In the genomic region with DNA sequence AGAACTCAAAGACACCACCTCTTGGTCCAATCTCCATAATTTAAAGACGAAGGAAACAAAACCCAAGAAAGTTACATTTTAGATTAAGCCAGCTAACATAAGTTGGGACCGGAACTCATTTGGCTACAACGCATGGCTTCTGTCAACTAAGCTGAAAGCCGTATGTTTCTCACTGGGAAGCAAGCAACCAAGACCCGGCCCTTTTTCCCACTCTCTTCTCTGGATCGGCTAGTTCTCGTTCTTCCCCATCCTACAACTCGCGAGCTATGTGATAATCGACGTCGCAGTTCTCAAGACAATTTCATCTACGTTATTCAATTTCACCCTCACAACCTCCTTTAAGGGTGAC, we compare ENCODE assay signal across 8 cellular contexts. TPM values are rescaled to one million over a fixed set of nuclear protein-coding genes. Genes with fewer than 3 reads are reported as not detected.
DNase-seq lines count a peak whose midpoint lies in the region; TF ChIP-seq lines count a peak whose summit lies in the region.

No MANE protein-coding gene starts in this region.

- CTCF ChIA-PET in mammary epithelial cell (lab: Charles Lee; ENCODE audit: low non-redundant PET): interaction anchor here (0.6 to 0.7 kb wide), 2 partner anchors 73 to 273 kb away, joined by 3 to 4 read pairs; no protein-coding TSS in a partner anchor

- H3K4me2 ChIP-seq in mammary epithelial cell (ENCODE audit: insufficient read depth, low read depth, low read length): peak overlapping the region; percentile 88

- peak; percentile 22 for DNase-seq in NCI-H2029 treated with DMSO at 0.1 percent for 48 hours (lab: John Stamatoyannopoulos, UW)
- DNase-seq in NCI-H2029 (lab: John Stamatoyannopoulos, UW): no peak
- peak; percentile 5 to 27 for DNase-seq in Kasumi-1 (lab: John Stamatoyannopoulos, UW)
- DNase-seq in mammary epithelial cell: no peak
- no peak for DNase-seq in lower leg skin (ENCODE audit: low spot score in 2 of 2)
- no peak for DNase-seq in vagina (ENCODE audit: extremely low spot score in 2 of 2)
- DNase-seq in NCI-H1048 (lab: John Stamatoyannopoulos, UW): no peak
- no peak for DNase-seq in OCI-M2 (lab: John Stamatoyannopoulos, UW; ENCODE audit: unreplicated experiment)

- in situ Hi-C loops in mammary epithelial cell (cut with MboI; ENCODE audit: low sequenced_read_pairs in 2 of 2): no loop called here

- H3K36me3 ChIP-seq in mammary epithelial cell (ENCODE audit: insufficient read depth, low read length) (peaks cover 6% of the 10 kb centered on the region), vagina (peaks cover 0 to 10% of the 10 kb centered on the region in 2 donors)

- intact Hi-C loops in mammary epithelial cell (cut with micrococcal nuclease) (loop anchor here (5.0 to 10.0 kb wide), 3 partner anchors 46 to 1072 kb away; no protein-coding TSS in a partner anchor), lower leg skin (cut with DNase I; ENCODE audit: low total_unique reads) (no loop called here), vagina (cut with DNase I) (no loop called here)

- H3K9ac ChIP-seq in mammary epithelial cell (ENCODE audit: insufficient read depth, low read length): peak overlapping the region; percentile 97

- dilution Hi-C loops in mammary epithelial cell (cut with HindIII; ENCODE audit: low sequenced_read_pairs): no loop called here

- H2AFZ ChIP-seq in mammary epithelial cell (ENCODE audit: low read depth, low read length): peak overlapping the region; percentile 92

- peak overlapping the region; percentile 87 for H3K27ac ChIP-seq in mammary epithelial cell (ENCODE audit: insufficient read depth, low read depth, low read length)
- peak overlapping the region; percentile 89 for H3K27ac ChIP-seq in vagina

- H3K27me3 ChIP-seq in mammary epithelial cell (ENCODE audit: insufficient read depth, low read length): no peaks in the 10 kb centered on the region
- H3K27me3 ChIP-seq in vagina: no peaks in the 10 kb centered on the region

- TF ChIP-seq CTCF in mammary epithelial cell (conservative IDR thresholded peaks at IDR 0.05 in 1 of 2, IDR thresholded peaks at IDR 0.05 in 1 of 2; ENCODE audit: extremely low read depth in 1 of 2, insufficient read depth in 1 of 2, low read depth in 1 of 2, low read length in 2 of 2): no peak
- TF ChIP-seq CTCF in lower leg skin (IDR thresholded peaks at IDR 0.05): no peak
- TF ChIP-seq CTCF in vagina (IDR thresholded peaks at IDR 0.05): no peak

- H4K20me1 ChIP-seq in mammary epithelial cell (ENCODE audit: insufficient read depth, low read length): no peaks in the 10 kb centered on the region

- 0% methylated on average over 13 of the region's 13 CpGs for WGBS in mammary epithelial cell (ENCODE audit: low coverage, missing lambda C conversion rate)
- 0 to 1% methylated on average over 13 of the region's 13 CpGs for WGBS in lower leg skin, 2 donors

- H3K79me2 ChIP-seq in mammary epithelial cell (ENCODE audit: insufficient read depth, low read length): peaks cover 53% of the 10 kb centered on the region

- H3K4me3 ChIP-seq in mammary epithelial cell (replicated peaks in 1 of 3; ENCODE audit: insufficient read depth in 1 of 3, low read depth in 2 of 3, low read length in 3 of 3): peak overlapping the region; percentile 75 to 91 (median 88)
- peak overlapping the region; percentile 96 for H3K4me3 ChIP-seq in lower leg skin (ENCODE audit: low read depth, poor library complexity, severe bottlenecking)
- peak overlapping the region; percentile 90 to 98 for H3K4me3 ChIP-seq in vagina

- no peak for TF ChIP-seq POLR2A in lower leg skin (IDR thresholded peaks at IDR 0.05)
- TF ChIP-seq POLR2A in vagina (IDR thresholded peaks at IDR 0.05): no peak

- H3K9me3 ChIP-seq in mammary epithelial cell (replicated peaks; ENCODE audit: insufficient read depth, low read length) (no peaks in the 10 kb centered on the region), vagina (no peaks in the 10 kb centered on the region)

- H3K4me1 ChIP-seq in mammary epithelial cell (ENCODE audit: insufficient read depth, low read length) (peaks cover 24% of the 10 kb centered on the region), vagina (peaks cover 28% of the 10 kb centered on the region)

- no TSS peak for BruUV-seq in mammary epithelial cell (replicated peaks; lab: Mats Ljungman, UMichigan)

RNA-seq across cellular contexts. Expression of gene CCT8, which starts 0.6 kb away (rescaled TPM):
- total RNA-seq in mammary epithelial cell: 100 to 1,000 TPM; 124 to 195 TPM
- polyA plus RNA-seq in mammary epithelial cell: 188 TPM
- polyA minus RNA-seq in mammary epithelial cell: 187 TPM
- 100 to 1,000 TPM in 1 of 4 donors, 10 to 100 TPM in 3; 73.7 to 114 (median 85.1) TPM for total RNA-seq in lower leg skin
- 81.3 TPM for total RNA-seq in vagina

RNA-seq across cellular contexts. Expression of gene USP16, which starts 48.4 kb away (rescaled TPM):
- total RNA-seq in mammary epithelial cell: 10 to 100 TPM; 17.3 to 28.1 TPM
- polyA plus RNA-seq in mammary epithelial cell: 12.4 TPM
- polyA minus RNA-seq in mammary epithelial cell: 15.6 TPM
- 10 to 100 TPM; 21.3 to 25.8 (median 23.4) TPM for total RNA-seq in lower leg skin
- total RNA-seq in vagina: 22.8 TPM

RNA-seq across cellular contexts. Expression of gene RWDD2B, which starts 53.7 kb away (rescaled TPM):
- total RNA-seq in mammary epithelial cell: 10 to 100 TPM; 19.7 to 30.2 TPM
- 20.4 TPM for polyA plus RNA-seq in mammary epithelial cell
- polyA minus RNA-seq in mammary epithelial cell: 12.4 TPM
- total RNA-seq in lower leg skin: 10 to 100 TPM in 1 of 4 donors, 1 to 10 TPM in 3; 5.4 to 11.7 (median 8.1) TPM
- 9.1 TPM for total RNA-seq in vagina

RNA-seq across cellular contexts. Expression of gene MAP3K7CL, which starts 57.6 kb away (rescaled TPM):
- 1 to 10 TPM; 6.0 to 7.7 TPM for total RNA-seq in mammary epithelial cell
- 6.2 TPM for polyA plus RNA-seq in mammary epithelial cell
- not detected for polyA minus RNA-seq in mammary epithelial cell
- 10 to 100 TPM in 2 of 4 donors, 1 to 10 TPM in 2; 4.6 to 17.1 (median 8.8) TPM for total RNA-seq in lower leg skin
- 6.9 TPM for total RNA-seq in vagina

Comparison
In these comparisons a context has a peak if more than half of its experiments do, and no peak if none do; other contexts are left out.
1. DNase-seq: peak in NCI-H2029 treated with DMSO at 0.1 percent for 48 hours (single experiment) and Kasumi-1 (2 of 2); none in NCI-H2029 (single experiment), mammary epithelial cell (single experiment), lower leg skin (0 of 2), vagina (0 of 2), NCI-H1048 (single experiment) and OCI-M2 (single experiment).
2. Peak in every context shown above with its lines, with median percentiles within 50 percentile points of each other: H3K4me3 ChIP-seq.